ENCODE assay signal across 7 cellular contexts in the genomic region with DNA sequence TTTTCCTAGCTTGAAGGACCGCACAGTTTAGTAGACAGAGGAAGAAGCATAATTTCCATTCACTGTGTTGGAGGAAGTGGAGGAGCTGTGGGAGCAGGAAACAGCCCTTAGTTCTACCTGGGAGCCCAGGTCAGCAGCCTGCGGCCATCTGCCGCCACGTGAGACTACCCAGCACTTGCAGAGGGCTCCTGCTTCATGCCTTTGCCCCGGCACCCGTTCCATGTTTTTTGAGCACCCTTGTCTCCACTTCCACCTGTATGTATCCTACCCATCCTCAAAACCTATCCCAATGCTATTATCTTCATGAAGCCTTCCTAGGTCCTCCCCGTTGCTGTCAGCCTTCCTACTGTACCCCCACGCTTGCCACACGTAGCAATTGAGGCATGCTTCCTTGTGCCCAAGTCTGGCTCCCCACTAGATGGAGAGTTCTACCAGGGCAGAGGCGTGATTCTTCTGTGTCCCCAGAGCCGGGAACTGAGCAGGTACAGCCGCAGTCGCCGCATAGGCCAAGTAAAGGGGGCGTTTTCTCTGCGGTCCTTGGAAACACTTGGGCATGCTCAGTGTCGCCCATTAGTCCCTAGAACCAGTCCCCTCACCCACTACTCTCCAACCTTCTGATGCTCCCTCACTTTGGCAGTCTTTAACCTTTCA. TPM values are rescaled to one million over a fixed set of nuclear protein-coding genes. Genes with fewer than 3 reads are reported as not detected.
A peak's percentile ranks its signal among the peaks of the same experiment; 100 is the strongest.
DNase-seq lines count a peak whose midpoint lies in the region; ATAC-seq, FAIRE-seq and TF ChIP-seq lines count a peak whose summit lies in the region.

No MANE protein-coding gene starts in this region.

- TF ChIP-seq CTCF in GM12875 (IDR thresholded peaks at IDR 0.05; ENCODE audit: borderline replicate concordance, insufficient read depth, low read depth, low read length) (no peak), lung (IDR thresholded peaks at IDR 0.05; ENCODE audit: control extremely low read depth, extremely low read depth) (no peak)

- TF ChIP-seq POLR2A in GM12891 (IDR thresholded peaks at IDR 0.05; ENCODE audit: low read depth, low read length) = no peak

- WGBS in lung, 2 donors = 24 to 32% methylated on average over 17 of the region's 17 CpGs
- 28% methylated on average over 17 of the region's 17 CpGs for WGBS in urinary bladder

- peak overlapping the region; percentile 89 for H3K27ac ChIP-seq in caudate nucleus (ENCODE audit: low read depth, low read length)
- peak overlapping the region in 1 of 2 donors; percentile 77 for H3K27ac ChIP-seq in lung (ENCODE audit: low read depth in 1 of 2, low read length in 1 of 2)
- H3K27ac ChIP-seq in urinary bladder (ENCODE audit: low read depth) = peak overlapping the region; percentile 44

- H3K9me3 ChIP-seq in lung (ENCODE audit: control insufficient read depth in 2 of 2, insufficient read depth in 1 of 2, low read length in 1 of 2) = no peaks in the 10 kb centered on the region

- H3K4me3 ChIP-seq in GM12875 (ENCODE audit: low read depth, low read length) (peak overlapping the region; percentile 52), lung (peak overlapping the region; percentile 69), urinary bladder (ENCODE audit: low read depth, low read length) (peak overlapping the region; percentile 72)

- H3K27me3 ChIP-seq in lung (ENCODE audit: control insufficient read depth, insufficient read depth) = no peaks in the 10 kb centered on the region

- DNase-seq in NCI-H1105 (lab: John Stamatoyannopoulos, UW) = peak; percentile 67
- no peak for DNase-seq in caudate nucleus (lab: John Stamatoyannopoulos, UW)
- no peak for DNase-seq in lung (ENCODE audit: low spot score)
- no peak for DNase-seq in GM12891 (ENCODE audit: insufficient read length, low spot score)

- peaks cover 0 to 9% of the 10 kb centered on the region in 2 donors for H3K4me1 ChIP-seq in lung (ENCODE audit: control insufficient read depth in 2 of 2, insufficient read depth in 2 of 2, low read length in 2 of 2)
- H3K4me1 ChIP-seq in urinary bladder (ENCODE audit: insufficient read depth) = peaks cover 3% of the 10 kb centered on the region

- ATAC-seq in GM21825 (IDR thresholded peaks at IDR 0.05; ENCODE audit: unreplicated experiment) = peak; percentile 8
- ATAC-seq in lung (ENCODE audit: insufficient read depth, low FRiP score) = no peak

- H3K36me3 ChIP-seq in lung (ENCODE audit: control insufficient read depth in 2 of 2, insufficient read depth in 2 of 2, low read length in 2 of 2) (no peaks in the 10 kb centered on the region), urinary bladder (ENCODE audit: insufficient read depth) (no peaks in the 10 kb centered on the region)

- no peak for FAIRE-seq in GM12891 (lab: Jason Lieb, UNC)

TF ChIP-seq in GM12891, 5 proteins besides CTCF, POLR2A, EP300 and RAD21:
- TF ChIP-seq POU2F2 (IDR thresholded peaks at IDR 0.05; ENCODE audit: low read depth, low read length) = no peak

RNA-seq across cellular contexts. Expression of a gene that starts 1.9 kb away (rescaled TPM):
- total RNA-seq in lung = 10 to 100 TPM in 1 of 2 donors, 1 to 10 TPM in 1; 9.8 to 29.9 TPM
- polyA plus RNA-seq in lung = 1 to 10 TPM; 8.7 to 8.9 TPM
- 6.1 TPM for total RNA-seq in urinary bladder
- 19.8 TPM for polyA plus RNA-seq in urinary bladder
- polyA plus RNA-seq in GM12891 (2012; ENCODE audit: low read depth, missing spikeins) = 0.72 TPM

RNA-seq across cellular contexts. Expression of a gene that starts 38.0 kb away (rescaled TPM):
- total RNA-seq in lung (10 to 100 TPM in 1 of 2 donors, 1 to 10 TPM in 1; 9.9 to 20.1 TPM), urinary bladder (2.8 TPM)
- polyA plus RNA-seq in lung (10 to 100 TPM; 11.2 to 15.3 TPM), urinary bladder (7.2 TPM)
- polyA plus RNA-seq in GM12891 (2012; ENCODE audit: low read depth, missing spikeins) = 1.6 TPM

RNA-seq across cellular contexts. Expression of a gene that starts 50.4 kb away (rescaled TPM):
- total RNA-seq in lung = 10 to 100 TPM; 13.6 to 40.9 TPM
- 10 to 100 TPM; 28.9 to 32.2 TPM for polyA plus RNA-seq in lung
- total RNA-seq in urinary bladder = 35.2 TPM
- polyA plus RNA-seq in urinary bladder = 55.9 TPM
- 15.6 TPM for polyA plus RNA-seq in GM12891 (2012; ENCODE audit: low read depth, missing spikeins)

RNA-seq across cellular contexts. Expression of a gene that starts 54.6 kb away (rescaled TPM):
- total RNA-seq in lung (100 to 1,000 TPM in 1 of 2 donors, 10 to 100 TPM in 1; 71.2 to 192 TPM), urinary bladder (44.4 TPM)
- polyA plus RNA-seq in lung (100 to 1,000 TPM; 373 to 484 TPM), urinary bladder (120 TPM)
- 66.5 TPM for polyA plus RNA-seq in GM12891 (2012; ENCODE audit: low read depth, missing spikeins)

RNA-seq across cellular contexts. Expression of a gene that starts 59.6 kb away (rescaled TPM):
- 10 to 100 TPM; 17.1 to 25.5 TPM for total RNA-seq in lung
- polyA plus RNA-seq in lung = 10 to 100 TPM; 11.6 to 28.5 TPM
- 7.8 TPM for total RNA-seq in urinary bladder
- 21.7 TPM for polyA plus RNA-seq in urinary bladder
- 25.5 TPM for polyA plus RNA-seq in GM12891 (2012; ENCODE audit: low read depth, missing spikeins)
